Comparison of ENCODE assay signal across 1 cellular context in the genomic region with DNA sequence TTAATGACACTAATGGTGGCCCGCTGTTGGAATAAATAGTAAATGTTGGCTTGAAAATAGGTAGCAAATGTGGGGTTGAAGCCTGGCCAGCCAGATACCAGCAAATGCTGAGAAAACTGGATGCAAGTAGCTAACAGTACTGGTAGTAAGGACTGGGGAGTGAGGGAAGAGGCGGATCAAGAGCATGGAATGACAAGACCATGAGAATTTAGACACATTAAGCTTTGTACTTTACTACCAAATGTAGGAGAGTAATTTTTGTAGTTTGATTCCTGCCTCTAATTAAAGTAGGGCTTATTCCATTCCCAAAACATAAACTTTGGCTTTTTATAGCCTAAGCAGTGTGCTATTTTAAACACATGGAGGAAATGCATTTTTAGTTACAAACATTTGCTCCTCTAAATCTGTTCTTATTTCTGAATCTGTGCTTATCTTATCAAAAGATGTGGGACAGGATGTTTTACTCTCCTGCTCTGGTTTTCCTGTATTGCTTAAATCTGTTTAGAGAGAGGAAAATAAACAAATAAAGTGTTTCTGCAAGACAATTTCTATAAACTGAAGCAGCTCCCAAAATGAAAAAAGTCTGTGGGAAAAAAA.
TF ChIP-seq lines count a peak whose summit lies in the region.

No MANE protein-coding gene starts in this region.

TF ChIP-seq in WTC11, 78 proteins besides CTCF, POLR2A, EP300 and RAD21 (continued from another document):
- no peak for TF ChIP-seq NR2C2 (CRISPR knock-in tag; IDR thresholded peaks at IDR 0.05)
- TF ChIP-seq, protein P1, sequence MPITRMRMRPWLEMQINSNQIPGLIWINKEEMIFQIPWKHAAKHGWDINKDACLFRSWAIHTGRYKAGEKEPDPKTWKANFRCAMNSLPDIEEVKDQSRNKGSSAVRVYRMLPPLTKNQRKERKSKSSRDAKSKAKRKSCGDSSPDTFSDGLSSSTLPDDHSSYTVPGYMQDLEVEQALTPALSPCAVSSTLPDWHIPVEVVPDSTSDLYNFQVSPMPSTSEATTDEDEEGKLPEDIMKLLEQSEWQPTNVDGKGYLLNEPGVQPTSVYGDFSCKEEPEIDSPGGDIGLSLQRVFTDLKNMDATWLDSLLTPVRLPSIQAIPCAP (CRISPR knock-in tag; IDR thresholded peaks at IDR 0.05) = no peak
- TF ChIP-seq ZNF263 (CRISPR knock-in tag; IDR thresholded peaks at IDR 0.05; ENCODE audit: low read depth) = no peak
- TF ChIP-seq TP53 (CRISPR knock-in tag; IDR thresholded peaks at IDR 0.05) = no peak
- no peak for TF ChIP-seq HMGA2 (CRISPR knock-in tag; IDR thresholded peaks at IDR 0.05)
- no peak for TF ChIP-seq ZNF396 (CRISPR knock-in tag; IDR thresholded peaks at IDR 0.05; ENCODE audit: borderline replicate concordance)
- TF ChIP-seq, protein P2, sequence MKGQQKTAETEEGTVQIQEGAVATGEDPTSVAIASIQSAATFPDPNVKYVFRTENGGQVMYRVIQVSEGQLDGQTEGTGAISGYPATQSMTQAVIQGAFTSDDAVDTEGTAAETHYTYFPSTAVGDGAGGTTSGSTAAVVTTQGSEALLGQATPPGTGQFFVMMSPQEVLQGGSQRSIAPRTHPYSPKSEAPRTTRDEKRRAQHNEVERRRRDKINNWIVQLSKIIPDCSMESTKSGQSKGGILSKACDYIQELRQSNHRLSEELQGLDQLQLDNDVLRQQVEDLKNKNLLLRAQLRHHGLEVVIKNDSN (CRISPR knock-in tag; IDR thresholded peaks at IDR 0.05) = no peak
- TF ChIP-seq FOXK1 (CRISPR knock-in tag; IDR thresholded peaks at IDR 0.05) = no peak
- no peak for TF ChIP-seq NFE2L1 (CRISPR knock-in tag; IDR thresholded peaks at IDR 0.05)
- TF ChIP-seq GTF2I (CRISPR knock-in tag; conservative IDR thresholded peaks at IDR 0.05) = no peak
